17 cellular contexts compared by ENCODE assay signal in genomic region chr2:60309326-60309725, GRCh38.
DNase-seq lines count a peak whose midpoint lies in the region; ATAC-seq and TF ChIP-seq lines count a peak whose summit lies in the region.
"Had no signal": no experiment of that assay in that cellular context is flagged by ENCODE, and none has a peak within 500 bp of the region (broad histone marks: within the 10 kb centered on the region; RNA-seq: fewer than 3 reads in every experiment).

No MANE protein-coding gene starts in this region.

- TF ChIP-seq CTCF in SU-DHL-6 (IDR thresholded peaks at IDR 0.05; ENCODE audit: insufficient read depth, low read length, poor library complexity, severe bottlenecking) (no peak), neural crest cell (conservative IDR thresholded peaks at IDR 0.05) (no peak), left ventricle myocardium inferior (IDR thresholded peaks at IDR 0.05; ENCODE audit: borderline replicate concordance) (no peak)

- H3K36me3 Mint-ChIP-seq in neural crest cell (ENCODE audit: low read depth) = no peaks in the 10 kb centered on the region
- no peaks in the 10 kb centered on the region for H3K36me3 Mint-ChIP-seq in stimulated activated effector memory CD8-positive, alpha-beta T cell treated with anti-CD3 and anti-CD28 coated beads, Interleukin-12 subunit alpha, Interleukin-12 subunit beta, amount 100 ng/mL, for 72 hours

- H3K9me3 ChIP-seq in SU-DHL-6 (ENCODE audit: insufficient read depth, low read length) (no peaks in the 10 kb centered on the region), left ventricle myocardium inferior (replicated peaks) (no peaks in the 10 kb centered on the region)
- H3K9me3 ChIP-seq: HAP-1 had no signal

- no peak overlapping the region for H3K4me3 Mint-ChIP-seq in neural crest cell
- no peak overlapping the region for H3K4me3 Mint-ChIP-seq in stimulated activated effector memory CD8-positive, alpha-beta T cell treated with anti-CD3 and anti-CD28 coated beads, Interleukin-12 subunit alpha, Interleukin-12 subunit beta, amount 100 ng/mL, for 72 hours
- H3K4me3 Mint-ChIP-seq: B cell; CD4-positive, alpha-beta T cell had no signal

- H3K27ac ChIP-seq in SU-DHL-6 (ENCODE audit: low read depth, low read length) (peak overlapping the region; percentile 81), left ventricle myocardium inferior (replicated peaks) (no peak overlapping the region)

- no peaks in the 10 kb centered on the region for H3K9me3 Mint-ChIP-seq in neural crest cell
- H3K9me3 Mint-ChIP-seq in stimulated activated effector memory CD8-positive, alpha-beta T cell treated with anti-CD3 and anti-CD28 coated beads, Interleukin-12 subunit alpha, Interleukin-12 subunit beta, amount 100 ng/mL, for 72 hours = no peaks in the 10 kb centered on the region
- H3K9me3 Mint-ChIP-seq: CD4-positive, alpha-beta T cell had no signal

- no peaks in the 10 kb centered on the region for H3K36me3 ChIP-seq in SU-DHL-6 (ENCODE audit: low read length)
- H3K36me3 ChIP-seq in left ventricle myocardium inferior = no peaks in the 10 kb centered on the region
- H3K36me3 ChIP-seq: HAP-1 had no signal

- intact Hi-C loops in left ventricle myocardium inferior (cut with micrococcal nuclease) = no loop called here

- no peaks in the 10 kb centered on the region for H3K4me1 Mint-ChIP-seq in neural crest cell
- H3K4me1 Mint-ChIP-seq in stimulated activated effector memory CD8-positive, alpha-beta T cell treated with anti-CD3 and anti-CD28 coated beads, Interleukin-12 subunit alpha, Interleukin-12 subunit beta, amount 100 ng/mL, for 72 hours = no peaks in the 10 kb centered on the region

- no peak for ATAC-seq in GM18870 (IDR thresholded peaks at IDR 0.05; ENCODE audit: unreplicated experiment)
- no peak for ATAC-seq in stimulated activated effector memory CD8-positive, alpha-beta T cell treated with anti-CD3 and anti-CD28 coated beads, Interleukin-12 subunit alpha, Interleukin-12 subunit beta, amount 100 ng/mL, for 72 hours

- no peaks in the 10 kb centered on the region for H3K9me2 ChIP-seq in SU-DHL-6 (replicated peaks; ENCODE audit: insufficient read depth, low read length)

- H3K4me1 ChIP-seq in left ventricle myocardium inferior = no peaks in the 10 kb centered on the region
- H3K4me1 ChIP-seq: HAP-1 had no signal

- H3K27me3 Mint-ChIP-seq in neural crest cell (ENCODE audit: low read depth) = peaks cover 4% of the 10 kb centered on the region
- H3K27me3 Mint-ChIP-seq: B cell; CD4-positive, alpha-beta T cell had no signal

- no peaks in the 10 kb centered on the region for H4K20me1 ChIP-seq in SU-DHL-6 (ENCODE audit: low read depth, low read length)

- H3K79me2 ChIP-seq in SU-DHL-6 (ENCODE audit: insufficient read depth, low read length) = no peaks in the 10 kb centered on the region

- H3K27ac Mint-ChIP-seq in neural crest cell (ENCODE audit: unreplicated experiment) = peak overlapping the region; percentile 9
- H3K27ac Mint-ChIP-seq in stimulated activated effector memory CD8-positive, alpha-beta T cell treated with anti-CD3 and anti-CD28 coated beads, Interleukin-12 subunit alpha, Interleukin-12 subunit beta, amount 100 ng/mL, for 72 hours = no peak overlapping the region
- H3K27ac Mint-ChIP-seq: CD4-positive, alpha-beta T cell had no signal

- H3K4me3 ChIP-seq in SU-DHL-6 (ENCODE audit: insufficient read depth, low read length, poor library complexity, severe bottlenecking) (peak overlapping the region; percentile 4), left ventricle myocardium inferior (no peak overlapping the region)
- H3K4me3 ChIP-seq: HAP-1 had no signal

- H2AFZ ChIP-seq in SU-DHL-6 (ENCODE audit: low read depth, low read length, severe bottlenecking) = peak overlapping the region; percentile 2

- H3F3A ChIP-seq in SU-DHL-6 (ENCODE audit: insufficient read depth) = peaks cover 43% of the 10 kb centered on the region

- DNase-seq in EH (ENCODE audit: low read depth) = peak; percentile 2
- peak; percentile 8 for DNase-seq in islet precursor cell
- DNase-seq in neural crest cell (ENCODE audit: low read depth, low spot score) = no peak
- DNase-seq in kidney glomerular epithelial cell (lab: John Stamatoyannopoulos, UW) = no peak
- no peak for DNase-seq in left ventricle myocardium inferior
- DNase-seq in stimulated activated effector memory CD8-positive, alpha-beta T cell treated with anti-CD3 and anti-CD28 coated beads, Interleukin-12 subunit alpha, Interleukin-12 subunit beta, amount 100 ng/mL, for 72 hours (ENCODE audit: low spot score in 2 of 2) = no peak
- DNase-seq: ACHN; C1 segment of cervical spinal cord; Calu3; CD4-positive, alpha-beta T cell; DMS 273 treated with DMSO at 0.1 percent for 48 hours; DMS79; GDM1 had no signal

- peak overlapping the region; percentile 42 for H3K9ac ChIP-seq in SU-DHL-6 (ENCODE audit: low read length)

- H3K27me3 ChIP-seq in SU-DHL-6 (ENCODE audit: low read length) (no peaks in the 10 kb centered on the region), left ventricle myocardium inferior (ENCODE audit: low read depth) (no peaks in the 10 kb centered on the region)

- peak overlapping the region; percentile 66 for H3K4me2 ChIP-seq in SU-DHL-6 (ENCODE audit: low read depth, low read length, poor library complexity, severe bottlenecking)

Comparison
In these comparisons a context has a peak if more than half of its experiments do, and no peak if none do; other contexts are left out.
1. DNase-seq: peak in EH (single experiment) and islet precursor cell (single experiment); none in neural crest cell (single experiment), kidney glomerular epithelial cell (single experiment), left ventricle myocardium inferior (single experiment) and stimulated activated effector memory CD8-positive, alpha-beta T cell treated with anti-CD3 and anti-CD28 coated beads, Interleukin-12 subunit alpha, Interleukin-12 subunit beta, amount 100 ng/mL, for 72 hours (0 of 2).